In genomic region chr14:103109789-103110415, GRCh38 we compare ENCODE assay signal across 6 cellular contexts. TPM values are rescaled to one million over a fixed set of nuclear protein-coding genes. Genes with fewer than 3 reads are reported as not detected.
DNase-seq lines count a peak whose midpoint lies in the region; TF ChIP-seq lines count a peak whose summit lies in the region.

No MANE protein-coding gene starts in this region.

- no peaks in the 10 kb centered on the region for H3K36me3 ChIP-seq in BE2C

- no peak for TF ChIP-seq CTCF in BE2C (IDR thresholded peaks at IDR 0.05; ENCODE audit: low read depth, low read length)

- peaks cover under 1% of the 10 kb centered on the region for H3K27me3 ChIP-seq in BE2C

- H3K9me3 ChIP-seq in BE2C: no peaks in the 10 kb centered on the region

- H3K4me1 ChIP-seq in BE2C: no peaks in the 10 kb centered on the region; the same call in none of the 2 replicates

- no peak overlapping the region for H3K4me3 ChIP-seq in BE2C (ENCODE audit: low read depth, low read length)

- DNase-seq in AG20443 (ENCODE audit: low spot score) (peak; percentile 84), RPMI8226 (peak; percentile 77), kidney glomerular epithelial cell (lab: John Stamatoyannopoulos, UW) (peak; percentile 83), BE2C (no peak)
- no peak for DNase-seq in activated CD8-positive, alpha-beta memory T cell treated with anti-CD3 and anti-CD28 coated beads for 24 hours
- DNase-seq in stimulated activated CD4-positive, alpha-beta T cell treated with anti-CD3 and anti-CD28 coated beads, Interleukin-2, amount 100 ng/mL, for 48 hours: no peak

RNA-seq across cellular contexts. Expression of gene TNFAIP2, which starts 13.4 kb away (rescaled TPM):
- polyA plus RNA-seq in BE2C (2012; ENCODE audit: insufficient read depth, insufficient read length, low read depth): 29.7 TPM

RNA-seq across cellular contexts. Expression of gene EXOC3L4, which starts 15.4 kb away (rescaled TPM):
- not detected for polyA plus RNA-seq in BE2C (2012; ENCODE audit: insufficient read depth, insufficient read length, low read depth)

RNA-seq across cellular contexts. Expression of gene LBHD2, which starts 25.9 kb away (rescaled TPM):
- polyA plus RNA-seq in BE2C (2012; ENCODE audit: insufficient read depth, insufficient read length, low read depth): not detected

RNA-seq across cellular contexts. Expression of gene CDC42BPB, which starts 52.6 kb away (rescaled TPM):
- polyA plus RNA-seq in BE2C (2012; ENCODE audit: insufficient read depth, insufficient read length, low read depth): 142 TPM

Comparison
In these comparisons a context has a peak if more than half of its experiments do, and no peak if none do; other contexts are left out.
1. DNase-seq: peak in AG20443 (single experiment), RPMI8226 (single experiment) and kidney glomerular epithelial cell (single experiment); none in activated CD8-positive, alpha-beta memory T cell treated with anti-CD3 and anti-CD28 coated beads for 24 hours (single experiment), stimulated activated CD4-positive, alpha-beta T cell treated with anti-CD3 and anti-CD28 coated beads, Interleukin-2, amount 100 ng/mL, for 48 hours (0 of 2) and BE2C (single experiment).